Comparison of ENCODE assay signal across 8 cellular contexts in genomic region chr17:41930009-41930832, GRCh38. TPM values are rescaled to one million over a fixed set of nuclear protein-coding genes. Genes with fewer than 3 reads are reported as not detected.
A peak's percentile ranks its signal among the peaks of the same experiment; 100 is the strongest.
DNase-seq lines count a peak whose midpoint lies in the region; ATAC-seq and TF ChIP-seq lines count a peak whose summit lies in the region.

ODAD4 (plus strand) TSS chr17:41930617; CDS start chr17:41930724, 107 bp downstream.

- H3K9ac ChIP-seq in colonic mucosa (ENCODE audit: low read depth in 2 of 2, low read length in 2 of 2): peak within 1 kb of the TSS; percentile 68 to 92

- H3K27me3 ChIP-seq in BJ (ENCODE audit: control insufficient read depth, insufficient read depth, low read length) (no peaks in the 10 kb centered on the region), colonic mucosa (no peaks in the 10 kb centered on the region)

- no peaks in the 10 kb centered on the region for H3K9me3 ChIP-seq in colonic mucosa

- POLR2A ChIA-PET in BJ (lab: Charles Lee): interaction anchor here (0.6 to 1.4 kb wide), 3 partner anchors 9 to 36 kb away, joined by 3 read pairs; partner anchors contain the start of gene CNP

- ATAC-seq in HG03442 (IDR thresholded peaks at IDR 0.05; ENCODE audit: unreplicated experiment) (peak; percentile 90), left colon (peak; percentile 97)

- TF ChIP-seq CTCF in BJ (IDR thresholded peaks at IDR 0.05; ENCODE audit: insufficient read depth, low read depth, low read length) (peak; percentile 49), colonic mucosa (IDR thresholded peaks at IDR 0.05) (no peak)

- CTCF ChIA-PET in BJ (lab: Yijun Ruan, JAX): interaction anchor here (0.5 to 1.7 kb wide), 9 partner anchors 9 to 541 kb away, joined by 3 to 5 read pairs (median 3); partner anchors contain the start of gene ACLY

- DNase-seq in BJ (ENCODE audit: low read depth): peak; percentile 93
- peak; percentile 92 for DNase-seq in GM19238 (ENCODE audit: insufficient read length, low spot score)
- peak; percentile 95 to 96 for DNase-seq in NCI-H524 (lab: John Stamatoyannopoulos, UW)
- peak; percentile 94 for DNase-seq in activated CD4-positive, alpha-beta T cell treated with anti-CD3 and anti-CD28 coated beads for 4 hours
- peak; percentile 97 for DNase-seq in colonic mucosa
- peak; percentile 97 to 98 for DNase-seq in left colon
- DNase-seq in stimulated activated CD4-positive, alpha-beta T cell treated with anti-CD3 and anti-CD28 coated beads, Interleukin-1b, Interleukin-23, amount 100 ng/mL, for 4 hours (ENCODE audit: low read depth in 2 of 2): peak; percentile 91 to 92

- H3K36me3 ChIP-seq in BJ (ENCODE audit: control insufficient read depth, insufficient read depth, low read length): no peaks in the 10 kb centered on the region
- no peaks in the 10 kb centered on the region for H3K36me3 ChIP-seq in colonic mucosa

- H3K4me3 ChIP-seq in BJ (ENCODE audit: low read depth, low read length) (peak within 1 kb of the TSS; percentile 51), colonic mucosa (peak within 1 kb of the TSS; percentile 37)

- intact Hi-C loops in colonic mucosa (cut with DNase I): no loop called here
- intact Hi-C loops in left colon (cut with DNase I, micrococcal nuclease): no loop called here

- H3K27ac ChIP-seq in colonic mucosa: peak within 1 kb of the TSS; percentile 91

- H3K4me1 ChIP-seq in colonic mucosa: peaks cover 5% of the 10 kb centered on the region

RNA-seq across cellular contexts. Expression of gene ODAD4, which starts in this region (rescaled TPM):
- polyA plus RNA-seq in BJ (2011; rRNA removed): 0.61 and 0.92 TPM in 2 replicates
- polyA minus RNA-seq in BJ (2011; rRNA and poly(A)+ RNA removed): 0.31 and 0.81 TPM in 2 replicates
- total RNA-seq in colonic mucosa: under 1 TPM; 0.15 to 0.19 TPM
- total RNA-seq in left colon: under 1 TPM; 0.12 to 0.20 TPM

Comparison
In these comparisons a context has a peak if more than half of its experiments do, and no peak if none do; other contexts are left out.
1. Peak in every context shown above with its lines: DNase-seq, ATAC-seq, H3K4me3 ChIP-seq and H3K27ac ChIP-seq.
2. Peak in DNase-seq and H3K4me3 ChIP-seq in BJ; RNA of the gene not detected or under 1 TPM.
3. Peak in DNase-seq, H3K4me3 ChIP-seq, H3K27ac ChIP-seq and H3K9ac ChIP-seq in colonic mucosa; RNA of the gene not detected or under 1 TPM.
4. Peak in DNase-seq and ATAC-seq in left colon; RNA of the gene not detected or under 1 TPM.